Comparison of ENCODE assay signal across 2 cellular contexts in the genomic region with DNA sequence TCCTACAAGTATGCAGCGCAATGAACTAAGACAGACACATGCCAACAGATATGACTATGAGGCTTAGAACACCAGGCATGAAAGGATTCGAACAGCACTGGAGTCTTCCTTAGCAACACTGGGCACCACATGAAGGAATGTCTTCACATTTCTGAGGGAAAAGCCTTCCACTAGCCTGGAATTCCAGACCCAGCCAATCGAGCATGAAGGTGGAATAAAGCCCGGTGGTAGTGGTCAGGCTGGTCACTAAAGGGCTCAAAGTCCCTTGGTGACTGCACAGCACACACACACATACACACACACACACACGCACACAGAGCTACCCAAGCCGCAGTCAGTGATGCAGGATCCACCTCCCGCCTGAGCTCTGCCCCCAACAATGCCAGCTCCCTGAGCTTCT.
TF ChIP-seq lines count a peak whose summit lies in the region.

No MANE protein-coding gene starts in this region.

TF ChIP-seq in H1, 55 proteins besides CTCF, POLR2A, EP300 and RAD21:
- no peak for TF ChIP-seq JUND (IDR thresholded peaks at IDR 0.05; ENCODE audit: low read length)
- no peak for TF ChIP-seq KDM5A (IDR thresholded peaks at IDR 0.05; ENCODE audit: low read length)
- 0 out of 2 replicates have a peak, but pooled peaks have one; percentile 6 for TF ChIP-seq TEAD4 (IDR thresholded peaks at IDR 0.05; ENCODE audit: low read depth, low read length)

TF ChIP-seq in liver, 16 proteins besides CTCF, POLR2A, EP300 and RAD21:
- TF ChIP-seq JUND (IDR thresholded peaks at IDR 0.05) (no peak), NR2F2 (IDR thresholded peaks at IDR 0.05) (no peak), MAX (IDR thresholded peaks at IDR 0.05) (no peak), REST (IDR thresholded peaks at IDR 0.05) (no peak), TAF1 (conservative IDR thresholded peaks at IDR 0.05) (no peak), HNF4G (IDR thresholded peaks at IDR 0.05) (peak; percentile 86), YY1 (IDR thresholded peaks at IDR 0.05) (no peak), SP1 (IDR thresholded peaks at IDR 0.05) (peak; percentile 71), EGR1 (IDR thresholded peaks at IDR 0.05; ENCODE audit: low read depth in 2 of 2) (no peak), GABPA (IDR thresholded peaks at IDR 0.05 in 1 of 2, conservative IDR thresholded peaks at IDR 0.05 in 1 of 2) (no peak), FOXA2 (IDR thresholded peaks at IDR 0.05) (no peak), RXRA (IDR thresholded peaks at IDR 0.05) (peak in 1 of 2 donors; percentile 39), FOXA1 (IDR thresholded peaks at IDR 0.05) (no peak), HNF4A (conservative IDR thresholded peaks at IDR 0.05) (peak; percentile 84 to 94)
- TF ChIP-seq, protein P1, sequence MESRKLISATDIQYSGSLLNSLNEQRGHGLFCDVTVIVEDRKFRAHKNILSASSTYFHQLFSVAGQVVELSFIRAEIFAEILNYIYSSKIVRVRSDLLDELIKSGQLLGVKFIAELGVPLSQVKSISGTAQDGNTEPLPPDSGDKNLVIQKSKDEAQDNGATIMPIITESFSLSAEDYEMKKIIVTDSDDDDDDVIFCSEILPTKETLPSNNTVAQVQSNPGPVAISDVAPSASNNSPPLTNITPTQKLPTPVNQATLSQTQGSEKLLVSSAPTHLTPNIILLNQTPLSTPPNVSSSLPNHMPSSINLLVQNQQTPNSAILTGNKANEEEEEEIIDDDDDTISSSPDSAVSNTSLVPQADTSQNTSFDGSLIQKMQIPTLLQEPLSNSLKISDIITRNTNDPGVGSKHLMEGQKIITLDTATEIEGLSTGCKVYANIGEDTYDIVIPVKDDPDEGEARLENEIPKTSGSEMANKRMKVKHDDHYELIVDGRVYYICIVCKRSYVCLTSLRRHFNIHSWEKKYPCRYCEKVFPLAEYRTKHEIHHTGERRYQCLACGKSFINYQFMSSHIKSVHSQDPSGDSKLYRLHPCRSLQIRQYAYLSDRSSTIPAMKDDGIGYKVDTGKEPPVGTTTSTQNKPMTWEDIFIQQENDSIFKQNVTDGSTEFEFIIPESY (IDR thresholded peaks at IDR 0.05), result no peak
- TF ChIP-seq, protein P2, sequence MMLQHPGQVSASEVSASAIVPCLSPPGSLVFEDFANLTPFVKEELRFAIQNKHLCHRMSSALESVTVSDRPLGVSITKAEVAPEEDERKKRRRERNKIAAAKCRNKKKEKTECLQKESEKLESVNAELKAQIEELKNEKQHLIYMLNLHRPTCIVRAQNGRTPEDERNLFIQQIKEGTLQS (IDR thresholded peaks at IDR 0.05), result no peak
